Comparison of ENCODE assay signal across 8 cellular contexts in genomic region chr1:26696191-26696644, GRCh38. TPM values are rescaled to one million over a fixed set of nuclear protein-coding genes. Genes with fewer than 3 reads are reported as not detected.
A peak's percentile ranks its signal among the peaks of the same experiment; 100 is the strongest.
DNase-seq lines count a peak whose midpoint lies in the region; ATAC-seq and TF ChIP-seq lines count a peak whose summit lies in the region.

No MANE protein-coding gene starts in this region.

- H3K27me3 ChIP-seq in colonic mucosa (no peaks in the 10 kb centered on the region), muscle layer of colon (ENCODE audit: control insufficient read depth in 1 of 2, insufficient read depth in 2 of 2, low read length in 2 of 2) (no peaks in the 10 kb centered on the region)

- H3K27me3 Mint-ChIP-seq in Calu3 (ENCODE audit: unreplicated experiment): no peaks in the 10 kb centered on the region

- H3K4me1 Mint-ChIP-seq in Calu3 (ENCODE audit: low read depth, unreplicated experiment): peaks cover 22% of the 10 kb centered on the region

- intact Hi-C loops in Calu3 (cut with micrococcal nuclease; ENCODE audit: unreplicated experiment): no loop called here
- intact Hi-C loops in colonic mucosa (cut with DNase I): no loop called here

- ATAC-seq in GM21447 (IDR thresholded peaks at IDR 0.05; ENCODE audit: unreplicated experiment) (no peak), GM19452 (IDR thresholded peaks at IDR 0.05; ENCODE audit: unreplicated experiment) (no peak), GM18868 (IDR thresholded peaks at IDR 0.05; ENCODE audit: unreplicated experiment) (no peak)

- H3K4me3 ChIP-seq in LNCaP clone FGC (ENCODE audit: low read depth, low read length) (peak overlapping the region; percentile 67), colonic mucosa (peak overlapping the region; percentile 63), muscle layer of colon (ENCODE audit: low read depth in 1 of 2, low read length in 2 of 2) (peak overlapping the region; percentile 71 to 78), urinary bladder (ENCODE audit: low read depth, low read length) (peak overlapping the region; percentile 99)

- no peak for TF ChIP-seq CTCF in Calu3 (IDR thresholded peaks at IDR 0.05; ENCODE audit: unreplicated experiment)
- no peak for TF ChIP-seq CTCF in LNCaP clone FGC (IDR thresholded peaks at IDR 0.05; ENCODE audit: control insufficient read depth, extremely low read depth, insufficient read depth)
- TF ChIP-seq CTCF in colonic mucosa (IDR thresholded peaks at IDR 0.05): no peak

- DNase-seq in Calu3 (peak; percentile 19), LNCaP clone FGC (ENCODE audit: low read depth) (no peak), colonic mucosa (no peak)

- no TSS peak for BruUV-seq in Calu3 (replicated peaks; lab: Mats Ljungman, UMichigan)

- H3K36me3 Mint-ChIP-seq in Calu3 (ENCODE audit: insufficient read depth, unreplicated experiment): peaks cover 51% of the 10 kb centered on the region

- H3K4me3 Mint-ChIP-seq in Calu3 (ENCODE audit: low read depth, unreplicated experiment): no peak overlapping the region

- H3K36me3 ChIP-seq in colonic mucosa (no peaks in the 10 kb centered on the region), muscle layer of colon (ENCODE audit: insufficient read depth, low read length) (no peaks in the 10 kb centered on the region), urinary bladder (ENCODE audit: insufficient read depth) (no peaks in the 10 kb centered on the region)

- H3K9ac ChIP-seq in colonic mucosa (ENCODE audit: low read depth in 2 of 2, low read length in 2 of 2) (peak overlapping the region; percentile 87 to 95), muscle layer of colon (ENCODE audit: low read length) (no peak overlapping the region)

- H3K27ac Mint-ChIP-seq in Calu3 (ENCODE audit: unreplicated experiment): no peak overlapping the region

- no peaks in the 10 kb centered on the region for H3K9me3 ChIP-seq in colonic mucosa
- no peaks in the 10 kb centered on the region for H3K9me3 ChIP-seq in muscle layer of colon (ENCODE audit: low read length)

- H3K27ac ChIP-seq in colonic mucosa (peak overlapping the region; percentile 98), muscle layer of colon (ENCODE audit: low read depth, low read length) (peak overlapping the region; percentile 78), urinary bladder (ENCODE audit: low read depth) (peak overlapping the region; percentile 98)

- CTCF ChIA-PET in Calu3 (lab: Charles Lee): no interaction called here

- H3K9me3 Mint-ChIP-seq in Calu3 (ENCODE audit: low read depth, unreplicated experiment): no peaks in the 10 kb centered on the region

- WGBS in urinary bladder: under 1% methylated on average over 54 of the region's 60 CpGs

- H3K4me1 ChIP-seq in colonic mucosa (peaks cover 27% of the 10 kb centered on the region), muscle layer of colon (ENCODE audit: insufficient read depth, low read length) (peaks cover 61% of the 10 kb centered on the region), urinary bladder (ENCODE audit: insufficient read depth) (peaks cover 5% of the 10 kb centered on the region)

RNA-seq across cellular contexts. Expression of gene ARID1A, which starts 0.4 kb away (rescaled TPM):
- total RNA-seq in Calu3 (2022) (51.7 and 52.5 TPM in 2 replicates), colonic mucosa (10 to 100 TPM; 49.6 to 76.2 TPM), urinary bladder (40.6 TPM)
- 31.8 TPM for polyA plus RNA-seq in urinary bladder
